21 cellular contexts compared by ENCODE assay signal in the genomic region with DNA sequence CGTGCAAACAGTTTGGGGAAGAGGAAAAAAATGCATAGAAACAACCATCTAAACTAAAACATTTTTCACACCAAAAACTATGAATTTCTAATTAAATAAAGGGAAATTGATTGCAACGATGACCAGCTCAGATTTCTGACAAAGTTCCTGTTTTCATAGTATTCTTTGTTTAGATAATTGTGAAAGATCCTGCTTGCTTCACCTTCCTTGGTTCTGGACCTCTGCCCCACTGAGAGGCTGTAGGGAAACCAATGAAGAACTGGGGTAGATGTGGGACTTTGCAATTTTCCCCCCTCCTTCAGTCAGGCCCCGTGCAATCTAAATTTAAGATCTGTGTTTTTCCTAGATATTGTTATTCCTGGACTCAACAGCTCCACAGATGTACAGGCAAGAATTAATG. TPM values are rescaled to one million over a fixed set of nuclear protein-coding genes. Genes with fewer than 3 reads are reported as not detected.
"Had no signal": no experiment of that assay in that cellular context is flagged by ENCODE, and none has a peak within 500 bp of the region (broad histone marks: within the 10 kb centered on the region; RNA-seq: fewer than 3 reads in every experiment).

No MANE protein-coding gene starts in this region.

- H3K27me3 ChIP-seq: SJCRH30 had no signal

- H3K4me3 ChIP-seq: PC-9, SJCRH30 had no signal

- ATAC-seq: activated T-cell treated with anti-CD3 and anti-CD28 coated beads, Interleukin-2, amount 50 U/mL, for 4 hours had no signal

- H3K9me3 ChIP-seq: SJCRH30, SK-N-SH had no signal

- H3K4me1 ChIP-seq: SJCRH30 had no signal

- H3K27ac ChIP-seq: PC-9, SJCRH30 had no signal

- DNase-seq: activated B cell treated with CpG ODN at 0.5 μM for 24 hours; activated CD4-positive, alpha-beta T cell treated with anti-CD3 and anti-CD28 coated beads for 1 hour; activated CD4-positive, alpha-beta T cell treated with anti-CD3 and anti-CD28 coated beads, Interleukin-2, amount 10 ng/mL, durations not matched to agents 24 days and 14 days; activated CD4-positive, alpha-beta T cell treated with anti-CD3 and anti-CD28 coated beads, Interleukin-2, amount 50 U/mL, for 48 hours; activated effector memory CD4-positive, alpha-beta T cell treated with anti-CD3 and anti-CD28 coated beads, Interleukin-2, amount 50 U/mL, for 16 hours; activated naive CD4-positive, alpha-beta T cell treated with anti-CD3 and anti-CD28 coated beads for 36 hours; activated T-cell treated with anti-CD3 and anti-CD28 coated beads, Interleukin-2, amount 50 U/mL, for 4 hours; amygdala; KG1; NCI-H1105; NCI-H1436 treated with DMSO at 0.1 percent for 48 hours; NCI-H187; NCI-H2081 treated with DMSO at 0.1 percent for 48 hours; NCI-H446; NCI-H524; PC-9; SJCRH30; SK-N-SH; T-helper 9 cell had no signal

RNA-seq across cellular contexts. Expression of a gene that starts 49.6 kb away (rescaled TPM):
- total RNA-seq: LHCN-M2, M059J had no signal
